In genomic region chrX:23779025-23779424, GRCh38 we compare ENCODE assay signal across 16 cellular contexts. TPM values are rescaled to one million over a fixed set of nuclear protein-coding genes. Genes with fewer than 3 reads are reported as not detected.
DNase-seq lines count a peak whose midpoint lies in the region; ATAC-seq and TF ChIP-seq lines count a peak whose summit lies in the region.
"Had no signal": no experiment of that assay in that cellular context is flagged by ENCODE, and none has a peak within 500 bp of the region (broad histone marks: within the 10 kb centered on the region; RNA-seq: fewer than 3 reads in every experiment).

No MANE protein-coding gene starts in this region.

- H3K4me3 ChIP-seq in ACC112 (ENCODE audit: low read depth, low read length) (no peak overlapping the region), GM23248 (no peak overlapping the region), SJSA1 (no peak overlapping the region), fibroblast of villous mesenchyme (ENCODE audit: low read depth, low read length) (no peak overlapping the region)
- H3K4me3 ChIP-seq: Peyer's patch had no signal

- H3K9ac ChIP-seq in GM23248 = peak overlapping the region; percentile 36; the same call in 1 of the 2 replicates

- H3K79me2 ChIP-seq in ACC112 (ENCODE audit: control insufficient read depth, insufficient read depth, low read length, unreplicated experiment) (peaks cover 7% of the 10 kb centered on the region), GM23248 (ENCODE audit: insufficient read depth) (0 out of 2 replicates have a peak, but pooled peaks cover 5% of the 10 kb centered on the region)

- H3K9me3 ChIP-seq in GM23248 (ENCODE audit: low read depth) (no peaks in the 10 kb centered on the region), SJSA1 (replicated peaks) (no peaks in the 10 kb centered on the region)
- H3K9me3 ChIP-seq: Peyer's patch had no signal

- peaks cover 24% of the 10 kb centered on the region for H3K4me1 ChIP-seq in ACC112 (ENCODE audit: control insufficient read depth, insufficient read depth, low read length, unreplicated experiment)
- peaks cover 18% of the 10 kb centered on the region for H3K4me1 ChIP-seq in GM23248 (ENCODE audit: insufficient read depth)
- peaks cover 18% of the 10 kb centered on the region for H3K4me1 ChIP-seq in SJSA1 (replicated peaks)
- H3K4me1 ChIP-seq: Peyer's patch had no signal

- peak; percentile 84 for DNase-seq in GM23248
- peak in 1 of 2 experiments; percentile 49 for DNase-seq in SJSA1 (ENCODE audit: low read depth in 1 of 2, low spot score in 2 of 2)
- peak; percentile 57 for DNase-seq in fibroblast of villous mesenchyme (ENCODE audit: low read depth)
- DNase-seq in stimulated activated naive CD4-positive, alpha-beta T cell treated with Interleukin-2 at 50 U/mL for 16 hours (lab: John Stamatoyannopoulos, UW) = no peak
- DNase-seq in mucosa of gallbladder (ENCODE audit: low spot score) = no peak
- DNase-seq in NCI-H1417 treated with DMSO at 0.1 percent for 48 hours (lab: John Stamatoyannopoulos, UW) = no peak
- DNase-seq: activated naive CD4-positive, alpha-beta T cell treated with Interleukin-2 at 50 U/mL for 16 hours; CD4-positive, CD25-positive, alpha-beta regulatory T cell; dermis blood vessel endothelial cell; GOT3; left ventricle myocardium superior; NCI-H2171; Peyer's patch; T-helper 9 cell had no signal

- H3F3A ChIP-seq in GM23248 (ENCODE audit: insufficient read depth) = peaks cover 12% of the 10 kb centered on the region; the same call in 1 of the 2 replicates

- no peak overlapping the region for H3K4me2 ChIP-seq in GM23248 (ENCODE audit: unreplicated experiment)

- H2AFZ ChIP-seq in ACC112 (ENCODE audit: low read length, unreplicated experiment) (peak overlapping the region; percentile 25), GM23248 (no peak overlapping the region)

- TF ChIP-seq CTCF in fibroblast of villous mesenchyme (IDR thresholded peaks at IDR 0.05; ENCODE audit: insufficient read depth, low read depth, low read length) = peak; percentile 20

- in situ Hi-C loops in GM23248 (cut with MboI) = no loop called here

- peak overlapping the region; percentile 75 for H3K27ac ChIP-seq in ACC112 (ENCODE audit: low read depth, low read length)
- H3K27ac ChIP-seq in GM23248 = peak overlapping the region; percentile 49
- H3K27ac ChIP-seq in SJSA1 = peak overlapping the region; percentile 48
- H3K27ac ChIP-seq: Peyer's patch had no signal

- H3K9me2 ChIP-seq in GM23248 (ENCODE audit: insufficient read depth) = no peaks in the 10 kb centered on the region

- H3K27me3 ChIP-seq in ACC112 (ENCODE audit: insufficient read depth, low read length) (no peaks in the 10 kb centered on the region), GM23248 (replicated peaks; ENCODE audit: insufficient read depth) (no peaks in the 10 kb centered on the region), SJSA1 (replicated peaks) (no peaks in the 10 kb centered on the region)
- H3K27me3 ChIP-seq: Peyer's patch had no signal

- ATAC-seq in HG03442 (IDR thresholded peaks at IDR 0.05; ENCODE audit: unreplicated experiment) = no peak
- ATAC-seq: left ventricle myocardium superior had no signal

- peaks cover 5% of the 10 kb centered on the region for H3K36me3 ChIP-seq in ACC112 (ENCODE audit: insufficient read depth, low read length)
- H3K36me3 ChIP-seq in GM23248 (ENCODE audit: low read depth) = no peaks in the 10 kb centered on the region
- H3K36me3 ChIP-seq in SJSA1 = peaks cover 3% of the 10 kb centered on the region
- H3K36me3 ChIP-seq: Peyer's patch had no signal

- H4K20me1 ChIP-seq in GM23248 (ENCODE audit: insufficient read depth) = no peaks in the 10 kb centered on the region

- 34 to 35% methylated on average over 4 of the region's 4 CpGs for WGBS in GM23248 (ENCODE audit: low coverage in 1 of 2, low lambda C conversion rate in 2 of 2, missing lambda C conversion rate in 2 of 2), 2 experiments

RNA-seq across cellular contexts. Expression of gene SAT1, which starts 3.9 kb away (rescaled TPM):
- 168 and 171 TPM in 2 replicates for total RNA-seq in GM23248 (2014; rRNA removed; shearing (Covaris generic))
- 223 and 245 TPM in 2 replicates for polyA plus RNA-seq in GM23248 (2016; fragmentation: Nextera tagmentation; extraction: Ambion mirVana)
- 60.2 and 114 TPM in 2 replicates for total RNA-seq in SJSA1 (2014; rRNA removed; shearing (Covaris generic))
- total RNA-seq in fibroblast of villous mesenchyme (71.7 and 81.8 TPM in 2 replicates), mucosa of gallbladder (303 TPM)

RNA-seq across cellular contexts. Expression of gene ACOT9, which starts 35.9 kb away (rescaled TPM):
- 67.2 and 85.2 TPM in 2 replicates for total RNA-seq in GM23248 (2014; rRNA removed; shearing (Covaris generic))
- 62.5 and 66.7 TPM in 2 replicates for polyA plus RNA-seq in GM23248 (2016; fragmentation: Nextera tagmentation; extraction: Ambion mirVana)
- 68.9 and 91.6 TPM in 2 replicates for total RNA-seq in SJSA1 (2014; rRNA removed; shearing (Covaris generic))
- 69.5 and 72.8 TPM in 2 replicates for total RNA-seq in fibroblast of villous mesenchyme
- total RNA-seq in mucosa of gallbladder = 30.6 TPM

Comparison
In these comparisons a context has a peak if more than half of its experiments do, and no peak if none do; other contexts are left out.
1. DNase-seq: peak in GM23248 (single experiment) and fibroblast of villous mesenchyme (single experiment); none in stimulated activated naive CD4-positive, alpha-beta T cell treated with Interleukin-2 at 50 U/mL for 16 hours (single experiment), mucosa of gallbladder (single experiment) and NCI-H1417 treated with DMSO at 0.1 percent for 48 hours (single experiment).
2. Peak in every context shown above with its lines, with median percentiles within 50 percentile points of each other: H3K27ac ChIP-seq.